25 cellular contexts compared by ENCODE assay signal in genomic region chr3:127291611-127292010, GRCh38. TPM values are rescaled to one million over a fixed set of nuclear protein-coding genes. Genes with fewer than 3 reads are reported as not detected.
"Had no signal": no experiment of that assay in that cellular context is flagged by ENCODE, and none has a peak within 500 bp of the region (broad histone marks: within the 10 kb centered on the region; RNA-seq: fewer than 3 reads in every experiment).

No MANE protein-coding gene starts in this region.

- H3K27ac ChIP-seq: brain microvascular endothelial cell, cardiac muscle cell, Peyer's patch, RWPE1, SJCRH30, VCaP had no signal

- H3K4me3 Mint-ChIP-seq: activated naive CD8-positive, alpha-beta T cell treated with anti-CD3 and anti-CD28 coated beads for 36 hours; activated T-helper 1 cell treated with anti-CD3 and anti-CD28 coated beads, Interleukin-12 subunit alpha, Interleukin-12 subunit beta, Interleukin-2, Interleukin-4 antibody, amounts not matched to agents 30 ng/mL and 10 ng/mL and 1 ng/mL, durations not matched to agents 14 hours and 24 hours and 36 hours had no signal

- H3K36me3 Mint-ChIP-seq: activated naive CD8-positive, alpha-beta T cell treated with anti-CD3 and anti-CD28 coated beads for 36 hours had no signal

- H3K4me3 ChIP-seq: cardiac muscle cell, MG63, Peyer's patch, SJCRH30 had no signal

- DNase-seq: activated CD4-positive, CD25-positive, alpha-beta regulatory T cell; activated CD8-positive, alpha-beta memory T cell treated with anti-CD3 and anti-CD28 coated beads for 24 hours; activated effector memory CD4-positive, alpha-beta T cell treated with anti-CD3 and anti-CD28 coated beads, Interleukin-2, amount 50 U/mL, for 16 hours; activated naive CD4-positive, alpha-beta T cell treated with Interleukin-2 at 50 U/mL for 16 hours; activated naive CD8-positive, alpha-beta T cell treated with anti-CD3 and anti-CD28 coated beads for 36 hours; brain microvascular endothelial cell; MG63; MV-4-11; NCI-H1105; NCI-H1436; NCI-H187; NCI-H2081; NCI-H510A treated with DMSO at 0.1 percent for 48 hours; NCI-H69; Peyer's patch; Right ventricle myocardium superior; SJCRH30; SK-N-SH; T-helper 1 cell had no signal

- H3K27me3 ChIP-seq: brain microvascular endothelial cell, cardiac muscle cell, Peyer's patch, SJCRH30 had no signal

- H3K36me3 ChIP-seq: brain microvascular endothelial cell, cardiac muscle cell, MG63, Peyer's patch, SJCRH30 had no signal

- H3K27ac Mint-ChIP-seq: activated naive CD8-positive, alpha-beta T cell treated with anti-CD3 and anti-CD28 coated beads for 36 hours; activated T-helper 1 cell treated with anti-CD3 and anti-CD28 coated beads, Interleukin-12 subunit alpha, Interleukin-12 subunit beta, Interleukin-2, Interleukin-4 antibody, amounts not matched to agents 30 ng/mL and 10 ng/mL and 1 ng/mL, durations not matched to agents 14 hours and 24 hours and 36 hours had no signal

- H3K4me1 Mint-ChIP-seq: activated naive CD8-positive, alpha-beta T cell treated with anti-CD3 and anti-CD28 coated beads for 36 hours had no signal

- H3K9ac ChIP-seq: SK-N-SH had no signal

- H3K9me3 Mint-ChIP-seq: activated T-helper 1 cell treated with anti-CD3 and anti-CD28 coated beads, Interleukin-12 subunit alpha, Interleukin-12 subunit beta, Interleukin-2, Interleukin-4 antibody, amounts not matched to agents 30 ng/mL and 10 ng/mL and 1 ng/mL, durations not matched to agents 14 hours and 24 hours and 36 hours had no signal

- H3K4me1 ChIP-seq: Peyer's patch, SJCRH30 had no signal

- H3K9me3 ChIP-seq: MG63, Peyer's patch, SJCRH30, SK-N-SH had no signal

- H3K4me2 ChIP-seq: SK-N-SH had no signal

RNA-seq across cellular contexts. Expression of gene PRR20G, which starts 3.8 kb away (rescaled TPM):
- total RNA-seq: activated naive CD8-positive, alpha-beta T cell treated with anti-CD3 and anti-CD28 coated beads for 36 hours; activated T-helper 1 cell treated with anti-CD3 and anti-CD28 coated beads, Interleukin-12 subunit alpha, Interleukin-12 subunit beta, Interleukin-2, Interleukin-4 antibody, amounts not matched to agents 30 ng/mL and 10 ng/mL and 1 ng/mL, durations not matched to agents 14 hours and 24 hours and 36 hours; cardiac muscle cell; Peyer's patch; Right ventricle myocardium superior; SJCRH30; T-helper 2 cell treated with Interferon-gamma antibody and Interleukin-4, amounts not matched to agents 100 ng/mL and 5 ng/mL, for 36 hours had no signal
- polyA plus RNA-seq: adipose tissue, cardiac muscle cell, SK-N-SH had no signal
